In the genomic region with DNA sequence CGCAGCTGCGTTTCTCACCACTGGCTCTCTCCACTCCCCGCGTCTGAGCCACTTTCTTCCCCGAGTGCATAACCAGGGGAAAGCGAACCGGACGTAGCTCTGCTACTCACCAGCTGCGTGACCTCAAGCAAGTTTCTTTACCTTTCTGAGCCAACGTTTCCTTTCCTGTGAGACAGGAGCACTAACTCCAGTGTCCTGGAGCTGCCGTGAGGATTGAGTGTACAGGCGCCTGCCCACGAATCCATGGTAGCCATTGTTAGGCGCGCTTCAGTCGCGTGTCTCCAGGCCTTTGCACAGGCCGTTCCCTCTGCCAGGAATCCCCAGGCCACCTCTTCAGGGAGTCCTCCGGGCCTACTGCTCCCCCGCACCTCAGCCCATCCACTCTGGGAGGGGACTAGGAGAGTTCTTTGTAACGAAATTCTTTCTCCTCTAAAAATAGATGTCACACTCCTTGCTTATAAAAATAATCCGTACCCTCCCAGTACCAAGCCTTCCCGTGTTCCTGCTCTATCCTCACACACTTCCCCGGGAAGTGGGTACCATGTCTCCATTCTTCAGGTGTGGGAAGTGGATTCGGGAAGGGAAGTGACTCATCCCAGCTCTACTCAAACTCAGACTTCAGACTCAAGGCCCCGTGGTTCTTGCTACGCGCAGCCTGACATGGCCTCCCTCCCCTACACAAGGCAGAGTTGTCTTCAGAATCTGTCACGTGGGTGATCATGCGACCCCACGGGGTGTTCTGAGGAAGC, we compare ENCODE assay signal across 8 cellular contexts. TPM values are rescaled to one million over a fixed set of nuclear protein-coding genes. Genes with fewer than 3 reads are reported as not detected.
DNase-seq lines count a peak whose midpoint lies in the region; ATAC-seq and TF ChIP-seq lines count a peak whose summit lies in the region.

No MANE protein-coding gene starts in this region.

- no peaks in the 10 kb centered on the region for H3K36me3 Mint-ChIP-seq in T-helper 17 cell (ENCODE audit: low read depth)

- peak overlapping the region; percentile 92 for H3K4me3 Mint-ChIP-seq in T-helper 17 cell

- ATAC-seq in GM19025 (IDR thresholded peaks at IDR 0.05; ENCODE audit: low read depth, unreplicated experiment) (peak; percentile 42), HG03025 (IDR thresholded peaks at IDR 0.05; ENCODE audit: low FRiP score, unreplicated experiment) (peak; percentile 43), T-helper 17 cell (peak; percentile 56)

- no peak for TF ChIP-seq CTCF in epithelial cell of esophagus (IDR thresholded peaks at IDR 0.05; ENCODE audit: insufficient read depth, low read depth, low read length, missing control alignments)

- no peaks in the 10 kb centered on the region for H3K27me3 Mint-ChIP-seq in T-helper 17 cell

- no peaks in the 10 kb centered on the region for H3K9me3 ChIP-seq in T-helper 17 cell (ENCODE audit: control insufficient read depth, low read length, poor library complexity, severe bottlenecking)

- peaks cover 27% of the 10 kb centered on the region for H3K4me1 Mint-ChIP-seq in T-helper 17 cell

- no peak overlapping the region for H3K4me3 ChIP-seq in epithelial cell of esophagus (ENCODE audit: low read length)

- DNase-seq in T-helper 17 cell (no peak), epithelial cell of esophagus (ENCODE audit: low read depth) (peak; percentile 17), NCI-H446 treated with DMSO at 0.1 percent for 48 hours (lab: John Stamatoyannopoulos, UW) (no peak), superior temporal gyrus (ENCODE audit: extremely low spot score) (no peak), NCI-H2029 (lab: John Stamatoyannopoulos, UW) (no peak)
- DNase-seq in stimulated activated CD4-positive, alpha-beta T cell treated with anti-CD3 and anti-CD28 coated beads, Interleukin-15, amount 100 ng/mL, for 24 hours = peak; percentile 84

- H3K27ac Mint-ChIP-seq in T-helper 17 cell = peak overlapping the region; percentile 98

RNA-seq across cellular contexts. Expression of gene CRB2, which starts 16.2 kb away (rescaled TPM):
- not detected for total RNA-seq in T-helper 17 cell

Comparison
In these comparisons a context has a peak if more than half of its experiments do, and no peak if none do; other contexts are left out.
1. DNase-seq: peak in epithelial cell of esophagus (single experiment) and stimulated activated CD4-positive, alpha-beta T cell treated with anti-CD3 and anti-CD28 coated beads, Interleukin-15, amount 100 ng/mL, for 24 hours (single experiment); none in T-helper 17 cell (0 of 3), NCI-H446 treated with DMSO at 0.1 percent for 48 hours (single experiment), superior temporal gyrus (single experiment) and NCI-H2029 (single experiment).
2. Peak in every context shown above with its lines, with median percentiles within 50 percentile points of each other: ATAC-seq.